ENCODE assay signal across 20 cellular contexts in the genomic region with DNA sequence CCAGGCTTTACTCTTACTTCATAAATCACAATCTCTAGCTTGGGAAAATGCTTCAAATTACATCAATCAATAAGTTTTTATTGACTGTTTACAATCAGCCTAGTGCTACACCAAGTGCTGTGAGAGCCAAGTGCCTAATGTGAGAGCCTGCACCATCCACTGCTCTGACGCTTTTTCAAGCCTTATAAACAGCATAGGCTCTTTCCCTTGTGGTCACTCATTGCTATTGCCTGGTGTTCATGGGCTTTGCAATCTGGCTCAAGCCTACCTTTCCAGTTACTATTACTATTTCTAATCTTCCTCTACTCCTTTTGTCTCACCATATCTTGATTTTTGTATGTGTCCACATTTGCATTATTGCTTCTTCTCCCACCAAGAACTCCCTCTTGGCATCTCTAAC.
"Had no signal": no experiment of that assay in that cellular context is flagged by ENCODE, and none has a peak within 500 bp of the region (broad histone marks: within the 10 kb centered on the region; RNA-seq: fewer than 3 reads in every experiment).

No MANE protein-coding gene starts in this region.

- H3K27me3 ChIP-seq: esophagus squamous epithelium, hepatocyte, left lung, right atrium auricular region, tibial artery, uterus had no signal

- ATAC-seq: activated CD8-positive, alpha-beta T cell treated with anti-CD3 and anti-CD28 coated beads for 36 hours; left lung; stimulated activated naive CD8-positive, alpha-beta T cell treated with anti-CD3 and anti-CD28 coated beads, Interleukin-15, Interleukin-2, amounts not matched to agents 100 U/mL and 50 U/mL, for 24 hours; T-cell had no signal

- H3K27ac Mint-ChIP-seq: activated CD4-positive, alpha-beta T cell treated with anti-CD3 and anti-CD28 coated beads, Interleukin-2, amount 10 ng/mL, durations not matched to agents 24 days and 14 days; activated CD8-positive, alpha-beta T cell treated with anti-CD3 and anti-CD28 coated beads for 36 hours; activated naive CD8-positive, alpha-beta T cell treated with anti-CD3 and anti-CD28 coated beads, Interleukin-2, amount 10 ng/mL, durations not matched to agents 7 days and 5 days; activated T-cell treated with anti-CD3 and anti-CD28 coated beads, Interleukin-2, amount 50 U/mL, for 24 hours; activated T-helper 2 cell treated with anti-CD3 and anti-CD28 coated beads, Interferon-gamma antibody, Interleukin-2, Interleukin-4, amounts not matched to agents 10 μg/mL and 5 μg/mL and 100 μg/mL, durations not matched to agents 14 hours and 24 hours and 36 hours; T-cell had no signal

- H3K79me2 ChIP-seq: hepatocyte had no signal

- H3K9me3 Mint-ChIP-seq: activated CD4-positive, alpha-beta T cell treated with anti-CD3 and anti-CD28 coated beads, Interleukin-2, amount 10 ng/mL, durations not matched to agents 24 days and 14 days; activated CD8-positive, alpha-beta T cell treated with anti-CD3 and anti-CD28 coated beads for 36 hours; activated naive CD8-positive, alpha-beta T cell treated with anti-CD3 and anti-CD28 coated beads, Interleukin-2, amount 10 ng/mL, durations not matched to agents 7 days and 5 days; activated T-cell treated with anti-CD3 and anti-CD28 coated beads, Interleukin-2, amount 50 U/mL, for 24 hours; central memory CD8-positive, alpha-beta T cell; T-cell had no signal

- H3K4me3 ChIP-seq: esophagus squamous epithelium, hepatocyte, left lung, prostate gland, right atrium auricular region, tibial artery, uterus had no signal

- H3K4me1 ChIP-seq: esophagus squamous epithelium, left lung, prostate gland, right atrium auricular region, tibial artery, uterus had no signal

- H3K27ac ChIP-seq: esophagus squamous epithelium, hepatocyte, left lung, prostate gland, right atrium auricular region, tibial artery, uterus had no signal

- DNase-seq: activated CD4-positive, alpha-beta T cell treated with anti-CD3 and anti-CD28 coated beads, Interleukin-2, amount 10 ng/mL, durations not matched to agents 24 days and 14 days; activated CD4-positive, CD25-positive, alpha-beta regulatory T cell; activated CD8-positive, alpha-beta T cell treated with anti-CD3 and anti-CD28 coated beads for 36 hours; activated naive CD4-positive, alpha-beta T cell treated with Interleukin-2 at 50 U/mL for 16 hours; activated naive CD8-positive, alpha-beta T cell treated with anti-CD3 and anti-CD28 coated beads, Interleukin-2, amount 10 ng/mL, durations not matched to agents 7 days and 5 days; activated T-cell treated with anti-CD3 and anti-CD28 coated beads, Interleukin-2, amount 50 U/mL, for 24 hours; amygdala; effector CD4-positive, alpha-beta T cell; esophagus squamous epithelium; left lung; stimulated activated naive CD8-positive, alpha-beta T cell treated with anti-CD3 and anti-CD28 coated beads, Interleukin-15, Interleukin-2, amounts not matched to agents 100 U/mL and 50 U/mL, for 24 hours; substantia nigra; T-cell; tibial artery; uterus had no signal

- H3K27me3 Mint-ChIP-seq: activated CD4-positive, alpha-beta T cell treated with anti-CD3 and anti-CD28 coated beads, Interleukin-2, amount 10 ng/mL, durations not matched to agents 24 days and 14 days; activated CD8-positive, alpha-beta T cell treated with anti-CD3 and anti-CD28 coated beads for 36 hours; activated naive CD8-positive, alpha-beta T cell treated with anti-CD3 and anti-CD28 coated beads, Interleukin-2, amount 10 ng/mL, durations not matched to agents 7 days and 5 days; activated T-cell treated with anti-CD3 and anti-CD28 coated beads, Interleukin-2, amount 50 U/mL, for 24 hours; central memory CD8-positive, alpha-beta T cell; T-cell had no signal

- H3K9me3 ChIP-seq: esophagus squamous epithelium, left lung, prostate gland, right atrium auricular region, tibial artery, uterus had no signal

- H2AFZ ChIP-seq: hepatocyte had no signal

- H3K36me3 ChIP-seq: left lung, prostate gland, right atrium auricular region, uterus had no signal

- H3K4me2 ChIP-seq: hepatocyte had no signal

- H3K4me1 Mint-ChIP-seq: activated CD4-positive, alpha-beta T cell treated with anti-CD3 and anti-CD28 coated beads, Interleukin-2, amount 10 ng/mL, durations not matched to agents 24 days and 14 days; activated naive CD8-positive, alpha-beta T cell treated with anti-CD3 and anti-CD28 coated beads, Interleukin-2, amount 10 ng/mL, durations not matched to agents 7 days and 5 days; central memory CD8-positive, alpha-beta T cell; T-cell had no signal

- H3K4me3 Mint-ChIP-seq: activated CD4-positive, alpha-beta T cell treated with anti-CD3 and anti-CD28 coated beads, Interleukin-2, amount 10 ng/mL, durations not matched to agents 24 days and 14 days; activated CD8-positive, alpha-beta T cell treated with anti-CD3 and anti-CD28 coated beads for 36 hours; activated naive CD8-positive, alpha-beta T cell treated with anti-CD3 and anti-CD28 coated beads, Interleukin-2, amount 10 ng/mL, durations not matched to agents 7 days and 5 days; activated T-cell treated with anti-CD3 and anti-CD28 coated beads, Interleukin-2, amount 50 U/mL, for 24 hours; central memory CD8-positive, alpha-beta T cell; T-cell had no signal
